In the genomic region with DNA sequence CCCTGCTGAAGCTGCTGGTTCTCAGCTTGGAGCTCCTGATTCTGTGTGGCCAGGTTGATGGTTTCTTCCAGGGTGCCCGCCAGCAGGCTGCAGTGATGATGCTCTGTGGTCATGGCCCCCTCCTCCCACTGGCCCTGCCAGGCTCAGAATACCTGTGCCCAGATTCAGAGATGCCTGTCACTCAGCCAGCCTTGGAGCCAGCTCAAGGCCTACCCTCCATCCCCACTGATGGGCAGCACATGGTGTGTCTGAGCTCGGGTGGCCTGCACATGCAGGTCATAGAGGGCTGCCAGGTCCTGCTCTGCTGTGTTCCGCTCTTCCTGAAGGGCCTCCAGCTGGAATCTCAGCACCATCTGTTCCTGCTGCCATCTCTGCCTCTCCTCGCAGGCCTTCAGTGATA, we compare ENCODE assay signal across 10 cellular contexts. TPM values are rescaled to one million over a fixed set of nuclear protein-coding genes. Genes with fewer than 3 reads are reported as not detected.
DNase-seq lines count a peak whose midpoint lies in the region; ATAC-seq and TF ChIP-seq lines count a peak whose summit lies in the region.
"Had no signal": no experiment of that assay in that cellular context is flagged by ENCODE, and none has a peak within 500 bp of the region (broad histone marks: within the 10 kb centered on the region; RNA-seq: fewer than 3 reads in every experiment).

No MANE protein-coding gene starts in this region.

- ATAC-seq in activated naive CD8-positive, alpha-beta T cell treated with anti-CD3 and anti-CD28 coated beads, Interleukin-2, amount 50 U/mL, for 24 hours: no peak
- no peak for ATAC-seq in naive thymus-derived CD4-positive, alpha-beta T cell

- H3K9me3 ChIP-seq in naive thymus-derived CD4-positive, alpha-beta T cell (ENCODE audit: control insufficient read depth in 2 of 3, low read length in 3 of 3): no peaks in the 10 kb centered on the region

- no peak for DNase-seq in activated naive CD8-positive, alpha-beta T cell treated with anti-CD3 and anti-CD28 coated beads, Interleukin-2, amount 50 U/mL, for 24 hours
- DNase-seq in naive thymus-derived CD4-positive, alpha-beta T cell: no peak
- peak; percentile 53 for DNase-seq in type B pancreatic cell (ENCODE audit: extremely low spot score, unreplicated experiment)
- DNase-seq in GDM1 (lab: John Stamatoyannopoulos, UW): no peak
- no peak for DNase-seq in DMS79 (lab: John Stamatoyannopoulos, UW)
- DNase-seq in activated effector memory CD4-positive, alpha-beta T cell treated with anti-CD3 and anti-CD28 coated beads, Interleukin-2, amount 50 U/mL, for 16 hours: no peak
- DNase-seq: H9, NCI-H2081 had no signal

- H3K27ac Mint-ChIP-seq in activated naive CD8-positive, alpha-beta T cell: peak overlapping the region; percentile 95
- no peak overlapping the region for H3K27ac Mint-ChIP-seq in activated naive CD8-positive, alpha-beta T cell treated with anti-CD3 and anti-CD28 coated beads, Interleukin-2, amount 50 U/mL, for 24 hours
- H3K27ac Mint-ChIP-seq in naive thymus-derived CD4-positive, alpha-beta T cell: peak overlapping the region; percentile 96 to 99 (median 98)
- no peak overlapping the region for H3K27ac Mint-ChIP-seq in type B pancreatic cell
- H3K27ac Mint-ChIP-seq: H9 had no signal

- H3K27me3 Mint-ChIP-seq in activated naive CD8-positive, alpha-beta T cell: no peaks in the 10 kb centered on the region
- no peaks in the 10 kb centered on the region for H3K27me3 Mint-ChIP-seq in activated naive CD8-positive, alpha-beta T cell treated with anti-CD3 and anti-CD28 coated beads, Interleukin-2, amount 50 U/mL, for 24 hours
- H3K27me3 Mint-ChIP-seq in naive thymus-derived CD4-positive, alpha-beta T cell: no peaks in the 10 kb centered on the region
- H3K27me3 Mint-ChIP-seq in type B pancreatic cell: no peaks in the 10 kb centered on the region

- no peaks in the 10 kb centered on the region for H3K27me3 ChIP-seq in naive thymus-derived CD4-positive, alpha-beta T cell (ENCODE audit: control insufficient read depth in 2 of 2, insufficient read depth in 2 of 2, low read length in 2 of 2)

- WGBS in adipose tissue, 3 donors: 84 to 93% (median 93%) methylated on average over 4 of the region's 4 CpGs

- peaks cover 15 to 19% of the 10 kb centered on the region in 2 donors for H3K4me1 ChIP-seq in naive thymus-derived CD4-positive, alpha-beta T cell (ENCODE audit: control insufficient read depth in 2 of 2, insufficient read depth in 2 of 2, low read length in 2 of 2)

- intact Hi-C loops in naive thymus-derived CD4-positive, alpha-beta T cell (cut with micrococcal nuclease): no loop called here

- no peaks in the 10 kb centered on the region for H3K9me3 Mint-ChIP-seq in activated naive CD8-positive, alpha-beta T cell (ENCODE audit: low read depth)
- no peaks in the 10 kb centered on the region for H3K9me3 Mint-ChIP-seq in activated naive CD8-positive, alpha-beta T cell treated with anti-CD3 and anti-CD28 coated beads, Interleukin-2, amount 50 U/mL, for 24 hours
- no peaks in the 10 kb centered on the region for H3K9me3 Mint-ChIP-seq in naive thymus-derived CD4-positive, alpha-beta T cell
- H3K9me3 Mint-ChIP-seq in type B pancreatic cell: no peaks in the 10 kb centered on the region
- H3K9me3 Mint-ChIP-seq: H9 had no signal

- CTCF ChIA-PET in naive thymus-derived CD4-positive, alpha-beta T cell (lab: Charles Lee): interaction anchor here (1.2 kb wide), 1 partner anchor 65 kb away, joined by 4 read pairs; no protein-coding TSS in a partner anchor

- H3K4me1 Mint-ChIP-seq in activated naive CD8-positive, alpha-beta T cell (ENCODE audit: low read depth): peaks cover 46% of the 10 kb centered on the region
- peaks cover 39% of the 10 kb centered on the region for H3K4me1 Mint-ChIP-seq in activated naive CD8-positive, alpha-beta T cell treated with anti-CD3 and anti-CD28 coated beads, Interleukin-2, amount 50 U/mL, for 24 hours
- H3K4me1 Mint-ChIP-seq in naive thymus-derived CD4-positive, alpha-beta T cell: peaks cover 33 to 61% (median 51%) of the 10 kb centered on the region in 7 donors
- H3K4me1 Mint-ChIP-seq in type B pancreatic cell (ENCODE audit: unreplicated experiment): peaks cover 11% of the 10 kb centered on the region

- H3K4me3 Mint-ChIP-seq in activated naive CD8-positive, alpha-beta T cell: peak overlapping the region; percentile 28
- no peak overlapping the region for H3K4me3 Mint-ChIP-seq in activated naive CD8-positive, alpha-beta T cell treated with anti-CD3 and anti-CD28 coated beads, Interleukin-2, amount 50 U/mL, for 24 hours
- peak overlapping the region in 4 of 10 donors; percentile 48 to 87 (median 79) for H3K4me3 Mint-ChIP-seq in naive thymus-derived CD4-positive, alpha-beta T cell
- H3K4me3 Mint-ChIP-seq in type B pancreatic cell: no peak overlapping the region
- H3K4me3 Mint-ChIP-seq: H9 had no signal

- POLR2A ChIA-PET in naive thymus-derived CD4-positive, alpha-beta T cell (lab: Charles Lee): interaction anchor here (0.6 to 16.3 kb wide), 7 partner anchors 8 to 77 kb away, joined by 3 to 248 read pairs (median 5); partner anchors contain the start of genes CD14, EIF4EBP3, IK and NDUFA2

- peak overlapping the region; percentile 17 for H3K27ac ChIP-seq in adipose tissue (ENCODE audit: low read depth, low read length)
- peak overlapping the region; percentile 83 for H3K27ac ChIP-seq in naive thymus-derived CD4-positive, alpha-beta T cell (ENCODE audit: low read depth, low read length)

- no peak for TF ChIP-seq CTCF in type B pancreatic cell (conservative IDR thresholded peaks at IDR 0.05)

- H3K4me3 ChIP-seq in naive thymus-derived CD4-positive, alpha-beta T cell (ENCODE audit: low read length): no peak overlapping the region

- H3K36me3 Mint-ChIP-seq in activated naive CD8-positive, alpha-beta T cell: peaks cover 5% of the 10 kb centered on the region
- H3K36me3 Mint-ChIP-seq in activated naive CD8-positive, alpha-beta T cell treated with anti-CD3 and anti-CD28 coated beads, Interleukin-2, amount 50 U/mL, for 24 hours (ENCODE audit: low read depth): peaks cover 24% of the 10 kb centered on the region
- H3K36me3 Mint-ChIP-seq in naive thymus-derived CD4-positive, alpha-beta T cell: peaks cover 8 to 42% (median 13%) of the 10 kb centered on the region in 5 donors
- H3K36me3 Mint-ChIP-seq in type B pancreatic cell: peaks cover 4% of the 10 kb centered on the region

- H3K36me3 ChIP-seq in naive thymus-derived CD4-positive, alpha-beta T cell (ENCODE audit: control insufficient read depth in 2 of 3, insufficient read depth in 3 of 3, low read length in 3 of 3): peaks cover 0 to 30% (median 0%) of the 10 kb centered on the region in 3 experiments

RNA-seq across cellular contexts. Expression of gene SLC35A4, which starts 5.4 kb away (rescaled TPM):
- polyA plus RNA-seq in adipose tissue: 10 to 100 TPM; 31.2 to 65.9 (median 43.5) TPM
- 10 to 100 TPM; 40.4 to 90.1 (median 52.4) TPM for total RNA-seq in naive thymus-derived CD4-positive, alpha-beta T cell
- polyA plus RNA-seq in naive thymus-derived CD4-positive, alpha-beta T cell: 100 to 1,000 TPM; 112 to 142 TPM
- total RNA-seq in type B pancreatic cell (ENCODE audit: low replicate concordance): 82.6 and 85.8 TPM in 2 replicates

RNA-seq across cellular contexts. Expression of gene APBB3, which starts 5.7 kb away (rescaled TPM):
- 10 to 100 TPM; 18.5 to 24.3 (median 22.2) TPM for polyA plus RNA-seq in adipose tissue
- total RNA-seq in naive thymus-derived CD4-positive, alpha-beta T cell: 10 to 100 TPM; 37.9 to 77.8 (median 72.4) TPM
- polyA plus RNA-seq in naive thymus-derived CD4-positive, alpha-beta T cell: 1 to 10 TPM; 6.3 to 6.8 TPM
- total RNA-seq in type B pancreatic cell (ENCODE audit: low replicate concordance): 26.9 and 61.4 TPM in 2 replicates

RNA-seq across cellular contexts. Expression of gene SRA1, which starts 12.8 kb away (rescaled TPM):
- 10 to 100 TPM in 2 of 3 donors, 1 to 10 TPM in 1; 9.6 to 33.1 (median 30.2) TPM for polyA plus RNA-seq in adipose tissue
- total RNA-seq in naive thymus-derived CD4-positive, alpha-beta T cell: 10 to 100 TPM; 23.8 to 45.5 (median 34.0) TPM
- 10 to 100 TPM; 31.1 to 34.4 TPM for polyA plus RNA-seq in naive thymus-derived CD4-positive, alpha-beta T cell
- 32.9 and 36.3 TPM in 2 replicates for total RNA-seq in type B pancreatic cell (ENCODE audit: low replicate concordance)

RNA-seq across cellular contexts. Expression of gene EIF4EBP3, which starts 22.6 kb away (rescaled TPM):
- polyA plus RNA-seq in adipose tissue: 10 to 100 TPM; 32.4 to 75.8 (median 40.6) TPM
- total RNA-seq in naive thymus-derived CD4-positive, alpha-beta T cell: 10 to 100 TPM; 12.5 to 19.5 (median 16.2) TPM
- polyA plus RNA-seq in naive thymus-derived CD4-positive, alpha-beta T cell: 10 to 100 TPM; 61.7 to 80.8 TPM
- 4.8 and 8.4 TPM in 2 replicates for total RNA-seq in type B pancreatic cell (ENCODE audit: low replicate concordance)

Comparison
In these comparisons a context has a peak if more than half of its experiments do, and no peak if none do; other contexts are left out.
1. H3K27ac Mint-ChIP-seq: peak in activated naive CD8-positive, alpha-beta T cell (single experiment) and naive thymus-derived CD4-positive, alpha-beta T cell (9 of 9); none in activated naive CD8-positive, alpha-beta T cell treated with anti-CD3 and anti-CD28 coated beads, Interleukin-2, amount 50 U/mL, for 24 hours (single experiment) and type B pancreatic cell (single experiment).